16 cellular contexts compared by ENCODE assay signal in the genomic region with DNA sequence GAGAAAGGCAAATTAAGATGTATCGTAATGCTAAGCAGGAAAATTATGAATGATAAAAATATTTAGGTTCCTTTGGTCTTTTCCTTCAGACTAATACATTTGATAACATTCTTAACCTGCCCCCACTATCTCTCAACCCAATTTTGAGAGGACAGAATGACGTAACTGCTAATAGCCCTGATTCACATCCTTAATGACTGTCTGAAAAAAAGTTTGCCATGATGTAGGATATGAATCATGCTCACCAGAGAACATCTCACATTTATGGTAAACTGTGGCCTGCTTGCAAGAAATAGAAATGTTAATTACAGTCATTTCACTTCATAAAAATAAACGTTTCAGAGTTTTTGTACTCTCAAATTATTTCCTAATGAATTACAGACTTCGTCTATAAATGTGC.
A peak's percentile ranks its signal among the peaks of the same experiment; 100 is the strongest.
DNase-seq lines count a peak whose midpoint lies in the region; ATAC-seq and TF ChIP-seq lines count a peak whose summit lies in the region.
"Had no signal": no experiment of that assay in that cellular context is flagged by ENCODE, and none has a peak within 500 bp of the region (broad histone marks: within the 10 kb centered on the region; RNA-seq: fewer than 3 reads in every experiment).

No MANE protein-coding gene starts in this region.

- DNase-seq in HFF-Myc (ENCODE audit: extremely low read depth, low read depth): peak; percentile 27
- DNase-seq in amniotic epithelial cell (ENCODE audit: low read depth): peak; percentile 71
- peak; percentile 21 for DNase-seq in fibroblast of the aortic adventitia (ENCODE audit: low read depth)
- no peak for DNase-seq in smooth muscle cell (lab: John Stamatoyannopoulos, UW; ENCODE audit: unreplicated experiment)
- DNase-seq in stimulated activated naive CD8-positive, alpha-beta T cell treated with anti-CD3 and anti-CD28 coated beads, Interleukin-15, Interleukin-2, amounts not matched to agents 100 U/mL and 50 U/mL, for 24 hours: no peak
- DNase-seq in NOMO-1 (lab: John Stamatoyannopoulos, UW; ENCODE audit: unreplicated experiment in 2 of 2): no peak
- DNase-seq: activated effector memory CD4-positive, alpha-beta T cell treated with anti-CD3 and anti-CD28 coated beads, Interleukin-2, amount 50 U/mL, for 16 hours; effector memory CD4-positive, alpha-beta T cell; islet precursor cell; Karpas-422; NCI-H146; NCI-H510A treated with DMSO at 0.1 percent for 48 hours; spleen; stimulated activated naive CD8-positive, alpha-beta T cell treated with anti-CD3 and anti-CD28 coated beads, Interleukin-15, amount 100 ng/mL, for 72 hours had no signal

- H3K27me3 ChIP-seq in smooth muscle cell (ENCODE audit: low read depth): no peaks in the 10 kb centered on the region
- H3K27me3 ChIP-seq: spleen had no signal

- peaks cover 10% of the 10 kb centered on the region for H3K9me3 ChIP-seq in smooth muscle cell (replicated peaks; ENCODE audit: low read depth)

- H4K20me1 ChIP-seq in smooth muscle cell (ENCODE audit: low read depth): no peaks in the 10 kb centered on the region

- peaks cover 11% of the 10 kb centered on the region for H3K4me1 ChIP-seq in smooth muscle cell (ENCODE audit: low read depth)
- H3K4me1 ChIP-seq: spleen had no signal

- H3K4me2 ChIP-seq in smooth muscle cell: peak overlapping the region; percentile 59

- H3K4me3 ChIP-seq in HFF-Myc (replicated peaks; ENCODE audit: low read depth, low read length) (no peak overlapping the region), fibroblast of the aortic adventitia (ENCODE audit: low read depth, low read length) (no peak overlapping the region), smooth muscle cell (no peak overlapping the region)
- H3K4me3 ChIP-seq: spleen had no signal

- no peak for ATAC-seq in stimulated activated naive CD8-positive, alpha-beta T cell treated with anti-CD3 and anti-CD28 coated beads, Interleukin-15, Interleukin-2, amounts not matched to agents 100 U/mL and 50 U/mL, for 24 hours
- ATAC-seq in HG03520 (IDR thresholded peaks at IDR 0.05; ENCODE audit: unreplicated experiment): no peak
- ATAC-seq: stimulated activated naive CD8-positive, alpha-beta T cell treated with anti-CD3 and anti-CD28 coated beads, Interleukin-15, amount 100 ng/mL, for 72 hours; WTC11 had no signal

- peak overlapping the region; percentile 76 for H2AFZ ChIP-seq in smooth muscle cell (ENCODE audit: low read depth)

- no peaks in the 10 kb centered on the region for H3F3A ChIP-seq in smooth muscle cell (ENCODE audit: low read depth)

- H3K36me3 ChIP-seq in smooth muscle cell (ENCODE audit: low read depth): peaks cover 9% of the 10 kb centered on the region
- H3K36me3 ChIP-seq: spleen had no signal

- 37% methylated on average over 4 of the region's 4 CpGs for WGBS in smooth muscle cell (ENCODE audit: low lambda C conversion rate)

- no peaks in the 10 kb centered on the region for H3K79me2 ChIP-seq in smooth muscle cell (ENCODE audit: low read depth)

- H3K9ac ChIP-seq in smooth muscle cell (ENCODE audit: low read depth): peak overlapping the region; percentile 29

- no peak for TF ChIP-seq CTCF in HFF-Myc (IDR thresholded peaks at IDR 0.05; ENCODE audit: low read depth, low read length, missing control alignments)
- no peak for TF ChIP-seq CTCF in fibroblast of the aortic adventitia (IDR thresholded peaks at IDR 0.05; ENCODE audit: insufficient read depth, low read length)
- no peak for TF ChIP-seq CTCF in smooth muscle cell (IDR thresholded peaks at IDR 0.05; ENCODE audit: borderline replicate concordance, insufficient read depth, poor library complexity, severe bottlenecking)

- peak overlapping the region; percentile 89 for H3K27ac ChIP-seq in smooth muscle cell (ENCODE audit: low read depth)
- H3K27ac ChIP-seq: spleen had no signal

Comparison
In these comparisons a context has a peak if more than half of its experiments do, and no peak if none do; other contexts are left out.
1. DNase-seq: peak in HFF-Myc (single experiment), amniotic epithelial cell (single experiment) and fibroblast of the aortic adventitia (single experiment); none in smooth muscle cell (single experiment), stimulated activated naive CD8-positive, alpha-beta T cell treated with anti-CD3 and anti-CD28 coated beads, Interleukin-15, Interleukin-2, amounts not matched to agents 100 U/mL and 50 U/mL, for 24 hours (single experiment) and NOMO-1 (0 of 2).